ENCODE assay signal across 24 cellular contexts in the genomic region with DNA sequence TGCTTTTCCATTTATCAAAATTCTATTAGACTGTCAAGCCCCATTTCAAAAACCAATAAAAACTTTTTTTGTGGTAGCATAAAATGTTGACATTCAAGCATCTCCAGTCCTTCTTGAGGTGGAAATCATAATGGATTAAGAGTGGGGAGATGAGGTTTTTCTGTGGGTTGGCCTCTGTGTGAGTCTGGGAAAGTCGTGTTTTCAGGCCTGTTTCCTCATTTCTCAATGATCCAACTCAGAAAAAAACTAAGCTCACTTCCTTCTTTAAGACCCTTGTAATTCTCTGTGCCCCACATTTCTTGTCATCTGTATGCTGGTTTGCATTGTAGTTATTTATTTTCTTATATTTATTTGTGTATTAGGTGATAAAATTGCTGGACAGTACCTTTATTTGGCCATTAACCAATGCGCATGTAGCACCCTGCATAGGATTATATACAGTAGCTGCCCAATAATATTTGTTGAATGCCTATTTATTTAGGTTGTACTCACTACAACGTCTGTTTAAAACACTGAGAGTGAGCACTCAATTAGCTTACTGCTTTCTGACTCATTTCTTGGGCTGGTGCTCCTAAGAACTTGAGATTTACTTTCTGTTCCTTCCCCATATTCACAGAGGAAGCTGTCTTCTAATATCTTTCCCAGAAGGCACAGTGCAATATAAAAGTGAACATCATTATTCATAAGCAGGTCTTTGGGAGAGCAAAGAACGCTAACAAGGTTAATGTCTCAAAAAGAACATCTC.
DNase-seq lines count a peak whose midpoint lies in the region; ATAC-seq, FAIRE-seq and TF ChIP-seq lines count a peak whose summit lies in the region.
"Had no signal": no experiment of that assay in that cellular context is flagged by ENCODE, and none has a peak within 500 bp of the region (broad histone marks: within the 10 kb centered on the region; RNA-seq: fewer than 3 reads in every experiment).

No MANE protein-coding gene starts in this region.

- DNase-seq in GM12891 (ENCODE audit: insufficient read length, low spot score) (no peak), Kasumi-1 (lab: John Stamatoyannopoulos, UW) (peak; percentile 16 to 29), esophagus squamous epithelium (lab: John Stamatoyannopoulos, UW) (no peak), NCI-H774 (lab: John Stamatoyannopoulos, UW) (no peak), posterior cingulate gyrus (no peak)
- DNase-seq in stimulated activated naive B cell treated with anti-CD40 and anti-IgM and Interleukin-4, amounts not matched to agents 10 μg/mL and 1 μg/mL and 100 μg/mL, for 72 hours: no peak
- DNase-seq: activated CD4-positive, alpha-beta T cell treated with anti-CD3 and anti-CD28 coated beads for 36 hours; activated naive CD4-positive, alpha-beta T cell treated with anti-CD3 and anti-CD28 coated beads for 36 hours; activated T-cell treated with anti-CD3 and anti-CD28 coated beads, Interleukin-2, amount 50 U/mL, for 4 hours; amniotic stem cell; Caco-2; colonic mucosa; glutamatergic neuron; H9; NCI-H187; NCI-H69; psoas muscle; SHP77; T-cell had no signal

- H3K9me3 Mint-ChIP-seq in stimulated activated naive B cell treated with anti-CD40 and anti-IgM and Interleukin-4, amounts not matched to agents 10 μg/mL and 1 μg/mL and 100 μg/mL, for 72 hours: peaks cover 1 to 4% of the 10 kb centered on the region in 2 donors
- H3K9me3 Mint-ChIP-seq: activated naive CD4-positive, alpha-beta T cell treated with anti-CD3 and anti-CD28 coated beads for 36 hours; activated T-cell treated with anti-CD3 and anti-CD28 coated beads, Interleukin-2, amount 50 U/mL, for 4 hours; H9; neural crest cell; T-cell had no signal

- intact Hi-C loops in esophagus squamous epithelium (cut with DNase I) (no loop called here), posterior cingulate gyrus (cut with DNase I) (no loop called here)

- 60 to 63% methylated on average over 4 of the region's 4 CpGs for WGBS in esophagus squamous epithelium, 2 donors

- no peak overlapping the region for H3K4me3 ChIP-seq in esophagus squamous epithelium
- H3K4me3 ChIP-seq: breast epithelium, colonic mucosa, K562, psoas muscle, thoracic aorta had no signal

- peak; percentile 54 for FAIRE-seq in GM12891 (lab: Jason Lieb, UNC)
- FAIRE-seq: K562 had no signal

- no peak for TF ChIP-seq CTCF in esophagus squamous epithelium (IDR thresholded peaks at IDR 0.05)

- H3K27ac ChIP-seq in esophagus squamous epithelium: peak overlapping the region; percentile 8 to 61 (median 33)
- H3K27ac ChIP-seq: breast epithelium, colonic mucosa, psoas muscle, thoracic aorta had no signal

- no peaks in the 10 kb centered on the region for H3K27me3 ChIP-seq in esophagus squamous epithelium
- H3K27me3 ChIP-seq: breast epithelium, colonic mucosa had no signal

- H3K36me3 ChIP-seq in esophagus squamous epithelium: no peaks in the 10 kb centered on the region
- H3K36me3 ChIP-seq: breast epithelium, colonic mucosa, thoracic aorta had no signal

- H3K4me1 Mint-ChIP-seq in stimulated activated naive B cell treated with anti-CD40 and anti-IgM and Interleukin-4, amounts not matched to agents 10 μg/mL and 1 μg/mL and 100 μg/mL, for 72 hours: peaks cover 47 to 73% of the 10 kb centered on the region in 2 donors
- H3K4me1 Mint-ChIP-seq: H9, neural crest cell had no signal

- no peaks in the 10 kb centered on the region for H3K27me3 Mint-ChIP-seq in stimulated activated naive B cell treated with anti-CD40 and anti-IgM and Interleukin-4, amounts not matched to agents 10 μg/mL and 1 μg/mL and 100 μg/mL, for 72 hours
- H3K27me3 Mint-ChIP-seq: activated CD4-positive, alpha-beta T cell treated with anti-CD3 and anti-CD28 coated beads for 36 hours; T-cell had no signal

- peaks cover 0 to 54% (median 14%) of the 10 kb centered on the region in 3 donors for H3K4me1 ChIP-seq in esophagus squamous epithelium
- H3K4me1 ChIP-seq: breast epithelium, Caco-2, colonic mucosa, psoas muscle had no signal

- H3K27ac Mint-ChIP-seq in stimulated activated naive B cell treated with anti-CD40 and anti-IgM and Interleukin-4, amounts not matched to agents 10 μg/mL and 1 μg/mL and 100 μg/mL, for 72 hours: peak overlapping the region; percentile 76
- H3K27ac Mint-ChIP-seq: activated CD4-positive, alpha-beta T cell treated with anti-CD3 and anti-CD28 coated beads for 36 hours; activated naive CD4-positive, alpha-beta T cell treated with anti-CD3 and anti-CD28 coated beads for 36 hours; H9; T-cell had no signal

- peak; percentile 26 to 37 for ATAC-seq in stimulated activated naive B cell treated with anti-CD40 and anti-IgM and Interleukin-4, amounts not matched to agents 10 μg/mL and 1 μg/mL and 100 μg/mL, for 72 hours (replicated peaks)
- no peak for ATAC-seq in GM21576 (IDR thresholded peaks at IDR 0.05; ENCODE audit: unreplicated experiment)
- ATAC-seq: activated CD4-positive, alpha-beta T cell treated with anti-CD3 and anti-CD28 coated beads for 36 hours; activated T-cell treated with anti-CD3 and anti-CD28 coated beads, Interleukin-2, amount 50 U/mL, for 4 hours; K562; psoas muscle; T-cell had no signal

- H3K36me3 Mint-ChIP-seq in stimulated activated naive B cell treated with anti-CD40 and anti-IgM and Interleukin-4, amounts not matched to agents 10 μg/mL and 1 μg/mL and 100 μg/mL, for 72 hours: peaks cover 55 to 78% of the 10 kb centered on the region in 2 donors

- TF ChIP-seq POLR2A in GM12891 (IDR thresholded peaks at IDR 0.05; ENCODE audit: low read depth, low read length) (no peak), esophagus squamous epithelium (IDR thresholded peaks at IDR 0.05) (no peak)

- H3K9me3 ChIP-seq in esophagus squamous epithelium: no peaks in the 10 kb centered on the region
- H3K9me3 ChIP-seq: breast epithelium, Caco-2, colonic mucosa, psoas muscle, thoracic aorta had no signal

- peak overlapping the region; percentile 51 to 64 for H3K4me3 Mint-ChIP-seq in stimulated activated naive B cell treated with anti-CD40 and anti-IgM and Interleukin-4, amounts not matched to agents 10 μg/mL and 1 μg/mL and 100 μg/mL, for 72 hours
- H3K4me3 Mint-ChIP-seq: activated CD4-positive, alpha-beta T cell treated with anti-CD3 and anti-CD28 coated beads for 36 hours; activated naive CD4-positive, alpha-beta T cell treated with anti-CD3 and anti-CD28 coated beads for 36 hours; activated T-cell treated with anti-CD3 and anti-CD28 coated beads, Interleukin-2, amount 50 U/mL, for 4 hours; H9; neural crest cell; T-cell had no signal

TF ChIP-seq in GM12891, 5 proteins besides CTCF, POLR2A, EP300 and RAD21:
- TF ChIP-seq POLR2AphosphoS5 (IDR thresholded peaks at IDR 0.05; ENCODE audit: low read depth, low read length) (no peak), SPI1 (IDR thresholded peaks at IDR 0.05; ENCODE audit: low read depth, low read length) (peak; percentile 26; the same call in 1 of the 2 replicates), TAF1 (IDR thresholded peaks at IDR 0.05; ENCODE audit: low read depth, low read length) (no peak), PAX5 (IDR thresholded peaks at IDR 0.05; ENCODE audit: insufficient read depth, low read length, severe bottlenecking) (no peak), POU2F2 (IDR thresholded peaks at IDR 0.05; ENCODE audit: low read depth, low read length) (no peak)

Comparison
In these comparisons a context has a peak if more than half of its experiments do, and no peak if none do; other contexts are left out.
1. DNase-seq: peak in Kasumi-1 (2 of 2); none in GM12891 (single experiment), esophagus squamous epithelium (single experiment), stimulated activated naive B cell treated with anti-CD40 and anti-IgM and Interleukin-4, amounts not matched to agents 10 μg/mL and 1 μg/mL and 100 μg/mL, for 72 hours (single experiment), NCI-H774 (single experiment) and posterior cingulate gyrus (0 of 10).